Comparison of ENCODE assay signal across 1 cellular context in the genomic region with DNA sequence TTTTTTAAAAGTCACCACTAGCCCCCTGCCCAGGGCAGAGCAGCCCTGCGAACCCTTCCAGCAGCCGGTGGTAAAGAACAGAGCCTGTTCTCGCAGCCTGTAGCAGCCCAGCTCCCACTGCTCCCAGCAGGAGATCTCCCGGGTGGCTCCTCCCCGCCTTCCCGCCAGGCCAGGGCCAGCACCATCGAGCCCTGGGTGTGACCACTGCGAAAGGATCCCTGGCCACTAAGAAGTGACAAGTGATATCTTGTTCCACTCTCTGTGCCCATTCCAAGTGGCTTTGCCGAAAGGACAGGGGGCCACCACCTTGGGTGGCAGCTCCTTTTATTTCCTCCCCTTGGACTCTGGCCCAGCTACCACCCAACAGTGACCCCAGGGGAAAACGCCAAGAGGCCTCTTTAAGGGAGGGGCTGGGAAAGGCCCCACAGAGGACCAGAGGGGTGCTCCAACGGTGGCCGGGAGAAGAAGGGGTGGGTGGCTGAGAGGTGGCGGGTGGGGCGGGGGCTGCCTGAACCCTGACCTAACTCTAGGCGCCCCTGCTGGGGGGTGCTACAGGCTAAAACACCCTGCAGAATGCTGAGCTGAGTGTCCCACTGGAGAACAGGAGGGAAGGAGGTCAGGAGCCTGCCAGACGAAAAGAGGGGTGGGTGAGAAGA.
TF ChIP-seq lines count a peak whose summit lies in the region.

No MANE protein-coding gene starts in this region.

TF ChIP-seq in Ishikawa, 13 proteins besides CTCF, POLR2A, EP300 and RAD21 (continued from another document):
- TF ChIP-seq CEBPB (IDR thresholded peaks at IDR 0.05) (no peak; the same call in 1 of the 2 replicates), NFIC (IDR thresholded peaks at IDR 0.05) (peak; percentile 42; the same call in 1 of the 2 replicates), TCF12 (IDR thresholded peaks at IDR 0.05; ENCODE audit: low read depth) (no peak)
- TF ChIP-seq, protein P1, sequence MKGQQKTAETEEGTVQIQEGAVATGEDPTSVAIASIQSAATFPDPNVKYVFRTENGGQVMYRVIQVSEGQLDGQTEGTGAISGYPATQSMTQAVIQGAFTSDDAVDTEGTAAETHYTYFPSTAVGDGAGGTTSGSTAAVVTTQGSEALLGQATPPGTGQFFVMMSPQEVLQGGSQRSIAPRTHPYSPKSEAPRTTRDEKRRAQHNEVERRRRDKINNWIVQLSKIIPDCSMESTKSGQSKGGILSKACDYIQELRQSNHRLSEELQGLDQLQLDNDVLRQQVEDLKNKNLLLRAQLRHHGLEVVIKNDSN (IDR thresholded peaks at IDR 0.05), result no peak
